In the genomic region with DNA sequence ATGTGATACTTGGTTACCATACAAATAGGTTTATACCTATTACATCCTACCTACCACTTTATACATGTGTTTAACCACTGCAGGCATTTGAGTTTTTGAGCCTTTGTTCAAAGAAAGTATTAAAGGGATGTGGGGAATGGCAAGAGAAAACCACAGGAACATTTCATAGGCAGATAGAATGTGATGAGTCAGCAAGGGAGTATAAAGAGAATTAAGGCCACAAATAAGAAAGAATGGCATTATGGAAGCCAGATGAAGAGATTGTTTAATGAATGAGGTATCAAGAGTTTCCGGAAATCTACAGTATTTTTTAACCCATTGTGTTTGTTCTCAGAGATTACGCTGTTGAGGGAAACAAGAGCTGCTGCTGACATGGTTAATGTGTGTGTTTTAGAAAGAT, we compare ENCODE assay signal across 13 cellular contexts.
DNase-seq lines count a peak whose midpoint lies in the region; ATAC-seq, FAIRE-seq and TF ChIP-seq lines count a peak whose summit lies in the region.
"Had no signal": no experiment of that assay in that cellular context is flagged by ENCODE, and none has a peak within 500 bp of the region (broad histone marks: within the 10 kb centered on the region; RNA-seq: fewer than 3 reads in every experiment).

No MANE protein-coding gene starts in this region.

- H3K27me3 Mint-ChIP-seq in CD8-positive, alpha-beta memory T cell = no peaks in the 10 kb centered on the region
- H3K27me3 Mint-ChIP-seq: brain had no signal

- no peak for TF ChIP-seq CTCF in A549 (IDR thresholded peaks at IDR 0.05)
- no peak for TF ChIP-seq CTCF in foreskin fibroblast (IDR thresholded peaks at IDR 0.05; ENCODE audit: low read depth, low read length)

- DNase-seq in A549 (ENCODE audit: low read depth in 1 of 2, low spot score in 1 of 2) = no peak
- DNase-seq in HCEC 1CT = peak; percentile 53
- DNase-seq in amniotic epithelial cell (ENCODE audit: low read depth) = peak; percentile 80
- peak; percentile 7 to 45 for DNase-seq in foreskin fibroblast
- no peak for DNase-seq in T-helper 1 cell
- no peak for DNase-seq in CD8-positive, alpha-beta memory T cell
- DNase-seq in activated CD4-positive, CD25-positive, alpha-beta regulatory T cell treated with anti-CD3 and anti-CD28 coated beads, Interleukin-2, amount 50 U/mL, for 72 hours = no peak
- DNase-seq: activated effector memory CD4-positive, alpha-beta T cell treated with anti-CD3 and anti-CD28 coated beads, Interleukin-2, amount 50 U/mL, for 16 hours; effector CD4-positive, alpha-beta T cell; kidney; MV-4-11 had no signal

- no peak overlapping the region for H3K4me3 ChIP-seq in A549
- H3K4me3 ChIP-seq in foreskin fibroblast (ENCODE audit: low read depth in 1 of 2, low read length in 2 of 2) = no peak overlapping the region
- H3K4me3 ChIP-seq in CD8-positive, alpha-beta memory T cell (ENCODE audit: low read length) = no peak overlapping the region

- WGBS in A549 (ENCODE audit: missing lambda C conversion rate) = 81% methylated on average over 2 of the region's 2 CpGs

- ATAC-seq in A549 (no peak), HG03460 (IDR thresholded peaks at IDR 0.05; ENCODE audit: unreplicated experiment) (no peak)

- no peak for TF ChIP-seq POLR2A in A549 (IDR thresholded peaks at IDR 0.05; ENCODE audit: low read length)

- FAIRE-seq in A549 (lab: Jason Lieb, UNC) = no peak
- FAIRE-seq: kidney had no signal

- no peaks in the 10 kb centered on the region for H3K27me3 ChIP-seq in CD8-positive, alpha-beta memory T cell (ENCODE audit: insufficient read depth, low read length, poor library complexity, severe bottlenecking)

- H3K36me3 Mint-ChIP-seq in CD8-positive, alpha-beta memory T cell = peaks cover 2 to 5% (median 2%) of the 10 kb centered on the region in 3 donors

- no peak for TF ChIP-seq RAD21 in A549 (conservative IDR thresholded peaks at IDR 0.05 in 1 of 2, IDR thresholded peaks at IDR 0.05 in 1 of 2)

- no peak overlapping the region for H3K4me2 ChIP-seq in A549

- POLR2A ChIA-PET in A549 (lab: Yijun Ruan, JAX) = no interaction called here
- POLR2A ChIA-PET in CD8-positive, alpha-beta memory T cell (lab: Charles Lee) = no interaction called here

- H3K36me3 ChIP-seq in CD8-positive, alpha-beta memory T cell (ENCODE audit: insufficient read depth, low read length) = no peaks in the 10 kb centered on the region

- CTCF ChIA-PET in A549 (lab: Yijun Ruan, JAX) = interaction anchor here (0.6 to 1.1 kb wide), 2 partner anchors 47 to 49 kb away, joined by 3 to 4 read pairs; no protein-coding TSS in a partner anchor
- CTCF ChIA-PET in CD8-positive, alpha-beta memory T cell (lab: Charles Lee) = no interaction called here

- H3K27ac ChIP-seq in A549 = no peak overlapping the region
- H3K27ac ChIP-seq in CD8-positive, alpha-beta memory T cell (ENCODE audit: low read depth, low read length) = no peak overlapping the region

- no peaks in the 10 kb centered on the region for H3K4me1 ChIP-seq in A549
- no peaks in the 10 kb centered on the region for H3K4me1 ChIP-seq in CD8-positive, alpha-beta memory T cell (ENCODE audit: insufficient read depth, low read length)

- no peak overlapping the region for H3K4me3 Mint-ChIP-seq in CD8-positive, alpha-beta memory T cell
- H3K4me3 Mint-ChIP-seq: brain had no signal

- H3K27ac Mint-ChIP-seq in CD8-positive, alpha-beta memory T cell = peak overlapping the region in 1 of 8 donors; percentile 16
- H3K27ac Mint-ChIP-seq: brain had no signal

- H3K4me1 Mint-ChIP-seq in CD8-positive, alpha-beta memory T cell = peaks cover 15 to 24% (median 19%) of the 10 kb centered on the region in 3 donors
- H3K4me1 Mint-ChIP-seq: brain had no signal

- no peaks in the 10 kb centered on the region for H3K9me3 ChIP-seq in A549
- H3K9me3 ChIP-seq in CD8-positive, alpha-beta memory T cell (ENCODE audit: low read length) = no peaks in the 10 kb centered on the region

- H3K9me3 Mint-ChIP-seq in CD8-positive, alpha-beta memory T cell = peaks cover 0 to 4% (median 0%) of the 10 kb centered on the region in 5 donors

- no peak for TF ChIP-seq EP300 in A549 (IDR thresholded peaks at IDR 0.05)

TF ChIP-seq in A549, 52 proteins besides CTCF, POLR2A, EP300 and RAD21:
- TF ChIP-seq, protein P1, sequence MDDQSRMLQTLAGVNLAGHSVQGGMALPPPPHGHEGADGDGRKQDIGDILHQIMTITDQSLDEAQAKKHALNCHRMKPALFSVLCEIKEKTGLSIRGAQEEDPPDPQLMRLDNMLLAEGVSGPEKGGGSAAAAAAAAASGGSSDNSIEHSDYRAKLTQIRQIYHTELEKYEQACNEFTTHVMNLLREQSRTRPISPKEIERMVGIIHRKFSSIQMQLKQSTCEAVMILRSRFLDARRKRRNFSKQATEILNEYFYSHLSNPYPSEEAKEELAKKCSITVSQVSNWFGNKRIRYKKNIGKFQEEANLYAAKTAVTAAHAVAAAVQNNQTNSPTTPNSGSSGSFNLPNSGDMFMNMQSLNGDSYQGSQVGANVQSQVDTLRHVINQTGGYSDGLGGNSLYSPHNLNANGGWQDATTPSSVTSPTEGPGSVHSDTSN (IDR thresholded peaks at IDR 0.05) = no peak
- TF ChIP-seq HEYL (CRISPR knock-in tag; IDR thresholded peaks at IDR 0.05) (no peak), MAFK (IDR thresholded peaks at IDR 0.05; ENCODE audit: partially characterized antibody) (peak; percentile 92)
TF ChIP-seq in A549: peak in this region for 1.

Comparison
In these comparisons a context has a peak if more than half of its experiments do, and no peak if none do; other contexts are left out.
1. DNase-seq: peak in HCEC 1CT (single experiment), amniotic epithelial cell (single experiment) and foreskin fibroblast (2 of 2); none in A549 (0 of 2), T-helper 1 cell (0 of 5), CD8-positive, alpha-beta memory T cell (0 of 5) and activated CD4-positive, CD25-positive, alpha-beta regulatory T cell treated with anti-CD3 and anti-CD28 coated beads, Interleukin-2, amount 50 U/mL, for 72 hours (single experiment).